In genomic region chr20:59338444-59338843, GRCh38 we compare ENCODE assay signal across 9 cellular contexts. TPM values are rescaled to one million over a fixed set of nuclear protein-coding genes. Genes with fewer than 3 reads are reported as not detected.
"Had no signal": no experiment of that assay in that cellular context is flagged by ENCODE, and none has a peak within 500 bp of the region (broad histone marks: within the 10 kb centered on the region; RNA-seq: fewer than 3 reads in every experiment).

No MANE protein-coding gene starts in this region.

RNA-seq across cellular contexts. Expression of gene EDN3, which starts 38.0 kb away (rescaled TPM):
- total RNA-seq: activated B cell treated with CpG ODN at 0.5 μM for 24 hours; activated CD4-positive, alpha-beta T cell treated with anti-CD3 and anti-CD28 coated beads, Interleukin-2, amount 10 ng/mL, durations not matched to agents 24 days and 14 days; activated CD8-positive, alpha-beta memory T cell treated with anti-CD3 and anti-CD28 coated beads for 36 hours; activated naive CD4-positive, alpha-beta T cell treated with anti-CD3 and anti-CD28 coated beads for 36 hours; activated T-cell treated with anti-CD3 and anti-CD28 coated beads, Interleukin-2, amount 50 U/mL, for 4 hours; activated T-cell treated with anti-CD3 and anti-CD28 coated beads, Interleukin-2, amount 50 U/mL, for 72 hours; activated T-helper 1 cell treated with anti-CD3 and anti-CD28 coated beads, Interleukin-12 subunit alpha, Interleukin-12 subunit beta, Interleukin-2, Interleukin-4 antibody, amounts not matched to agents 30 ng/mL and 10 ng/mL and 1 ng/mL, durations not matched to agents 14 hours and 24 hours and 36 hours; ascending aorta; cardiac septum had no signal
